In genomic region chr13:39836038-39836437, GRCh38 we compare ENCODE assay signal across 25 cellular contexts.
DNase-seq lines count a peak whose midpoint lies in the region; ATAC-seq and TF ChIP-seq lines count a peak whose summit lies in the region.
"Had no signal": no experiment of that assay in that cellular context is flagged by ENCODE, and none has a peak within 500 bp of the region (broad histone marks: within the 10 kb centered on the region; RNA-seq: fewer than 3 reads in every experiment).

No MANE protein-coding gene starts in this region.

- no TSS peak for BruUV-seq in Caco-2 (replicated peaks; lab: Mats Ljungman, UMichigan)

- H3K27me3 ChIP-seq in H7 (ENCODE audit: control insufficient read depth, insufficient read depth, low read length) (no peaks in the 10 kb centered on the region), Caco-2 (replicated peaks; ENCODE audit: control insufficient read depth, insufficient read depth, low read length) (no peaks in the 10 kb centered on the region)
- H3K27me3 ChIP-seq: esophagus muscularis mucosa, neural progenitor cell, right lobe of liver, thyroid gland had no signal

- H3K36me3 Mint-ChIP-seq in natural killer cell treated with Interleukin-12 subunit alpha and Interleukin-12 subunit beta and Interleukin-15 and Interleukin-18, amount 100 ng/mL, for 72 hours = no peaks in the 10 kb centered on the region
- H3K36me3 Mint-ChIP-seq in Caco-2 (ENCODE audit: insufficient read depth, unreplicated experiment) = no peaks in the 10 kb centered on the region
- H3K36me3 Mint-ChIP-seq: neural progenitor cell had no signal

- H3K4me1 ChIP-seq in Caco-2 = no peaks in the 10 kb centered on the region
- H3K4me1 ChIP-seq: esophagus muscularis mucosa, lower lobe of right lung, right lobe of liver, thyroid gland had no signal

- H3K27me3 Mint-ChIP-seq in natural killer cell treated with Interleukin-12 subunit alpha and Interleukin-12 subunit beta and Interleukin-15 and Interleukin-18, amount 100 ng/mL, for 72 hours = peaks cover 13 to 25% of the 10 kb centered on the region in 2 donors
- H3K27me3 Mint-ChIP-seq in Caco-2 (ENCODE audit: insufficient read depth, unreplicated experiment) = peaks cover 9% of the 10 kb centered on the region

- ATAC-seq in natural killer cell treated with Interleukin-12 subunit alpha and Interleukin-12 subunit beta and Interleukin-15 and Interleukin-18, amount 100 ng/mL, for 72 hours = no peak
- ATAC-seq: activated CD4-positive, CD25-positive, alpha-beta regulatory T cell treated with anti-CD3 and anti-CD28 coated beads, Interleukin-2, amount 50 U/mL, for 24 hours; K562; lower lobe of right lung; right lobe of liver had no signal

- H3K4me3 ChIP-seq in H7 (ENCODE audit: insufficient read depth, low read depth, low read length) (no peak overlapping the region), Caco-2 (ENCODE audit: low read depth, low read length) (no peak overlapping the region)
- H3K4me3 ChIP-seq: esophagus muscularis mucosa, K562, lower lobe of right lung, neural progenitor cell, right lobe of liver, thyroid gland had no signal

- DNase-seq in H7 (peak; percentile 47), M059J (ENCODE audit: low read depth) (peak; percentile 36), dermis blood vessel endothelial cell (peak; percentile 14), kidney tubule cell (ENCODE audit: low spot score) (peak; percentile 67), HEK293T (ENCODE audit: extremely low spot score) (no peak), Kasumi-1 (lab: John Stamatoyannopoulos, UW) (no peak), Caco-2 (no peak)
- DNase-seq in natural killer cell treated with Interleukin-12 subunit alpha and Interleukin-12 subunit beta and Interleukin-15 and Interleukin-18, amount 100 ng/mL, for 72 hours (ENCODE audit: low spot score) = no peak
- DNase-seq: effector CD4-positive, alpha-beta T cell; kidney; lower lobe of right lung; NCI-H1417 treated with DMSO at 0.1 percent for 48 hours; NCI-H2081 treated with DMSO at 0.1 percent for 48 hours; NCI-H446 treated with DMSO at 0.1 percent for 48 hours; OCI-M1; right lobe of liver; SIG-M5; stimulated activated CD4-positive, alpha-beta T cell treated with anti-CD3 and anti-CD28 coated beads, Interleukin-4, amount 100 ng/mL, for 4 hours; stimulated activated naive CD4-positive, alpha-beta T cell; T-helper 1 cell; thyroid gland had no signal

- POLR2A ChIA-PET in HEK293T (lab: Yijun Ruan, JAX) (no interaction called here), Caco-2 (lab: Charles Lee) (no interaction called here)

- H3K27ac Mint-ChIP-seq in natural killer cell treated with Interleukin-12 subunit alpha and Interleukin-12 subunit beta and Interleukin-15 and Interleukin-18, amount 100 ng/mL, for 72 hours = no peak overlapping the region
- no peak overlapping the region for H3K27ac Mint-ChIP-seq in Caco-2 (ENCODE audit: unreplicated experiment)
- H3K27ac Mint-ChIP-seq: neural progenitor cell had no signal

- TF ChIP-seq CTCF in Caco-2 (IDR thresholded peaks at IDR 0.05; ENCODE audit: insufficient read depth in 1 of 2, low read depth in 1 of 2, low read length in 1 of 2, severe bottlenecking in 1 of 2, unreplicated experiment in 1 of 2) = no peak

- H3K4me1 Mint-ChIP-seq in natural killer cell treated with Interleukin-12 subunit alpha and Interleukin-12 subunit beta and Interleukin-15 and Interleukin-18, amount 100 ng/mL, for 72 hours (ENCODE audit: low read depth in 2 of 2) = no peaks in the 10 kb centered on the region
- no peaks in the 10 kb centered on the region for H3K4me1 Mint-ChIP-seq in Caco-2 (ENCODE audit: low read depth, unreplicated experiment)

- CTCF ChIA-PET in HEK293T (lab: Yijun Ruan, JAX) (no interaction called here), Caco-2 (lab: Charles Lee) (no interaction called here)

- H3K9me3 ChIP-seq in Caco-2 = no peaks in the 10 kb centered on the region
- H3K9me3 ChIP-seq: esophagus muscularis mucosa, lower lobe of right lung, right lobe of liver, thyroid gland had no signal

- intact Hi-C loops in Caco-2 (cut with micrococcal nuclease; ENCODE audit: unreplicated experiment) = no loop called here

- H3K4me3 Mint-ChIP-seq in natural killer cell treated with Interleukin-12 subunit alpha and Interleukin-12 subunit beta and Interleukin-15 and Interleukin-18, amount 100 ng/mL, for 72 hours = no peak overlapping the region
- no peak overlapping the region for H3K4me3 Mint-ChIP-seq in Caco-2 (ENCODE audit: unreplicated experiment)
- H3K4me3 Mint-ChIP-seq: neural progenitor cell had no signal

- H3K36me3 ChIP-seq in H7 (replicated peaks; ENCODE audit: control insufficient read depth, insufficient read depth, low read length) (no peaks in the 10 kb centered on the region), Caco-2 (ENCODE audit: control insufficient read depth, insufficient read depth, low read length) (no peaks in the 10 kb centered on the region)
- H3K36me3 ChIP-seq: esophagus muscularis mucosa, lower lobe of right lung, neural progenitor cell, right lobe of liver, thyroid gland had no signal

- peaks cover 9% of the 10 kb centered on the region for H3K9me3 Mint-ChIP-seq in natural killer cell treated with Interleukin-12 subunit alpha and Interleukin-12 subunit beta and Interleukin-15 and Interleukin-18, amount 100 ng/mL, for 72 hours
- H3K9me3 Mint-ChIP-seq in Caco-2 (ENCODE audit: unreplicated experiment) = no peaks in the 10 kb centered on the region
- H3K9me3 Mint-ChIP-seq: neural progenitor cell had no signal

TF ChIP-seq in HEK293T, 16 proteins besides CTCF, POLR2A, EP300 and RAD21:
- TF ChIP-seq ZNF384 (IDR thresholded peaks at IDR 0.05) = no peak
- TF ChIP-seq NFRKB (IDR thresholded peaks at IDR 0.05) = no peak
- TF ChIP-seq TARDBP (IDR thresholded peaks at IDR 0.05) = no peak

Comparison
In these comparisons a context has a peak if more than half of its experiments do, and no peak if none do; other contexts are left out.
1. DNase-seq: peak in H7 (single experiment), M059J (single experiment), dermis blood vessel endothelial cell (single experiment) and kidney tubule cell (single experiment); none in HEK293T (single experiment), Kasumi-1 (0 of 2), natural killer cell treated with Interleukin-12 subunit alpha and Interleukin-12 subunit beta and Interleukin-15 and Interleukin-18, amount 100 ng/mL, for 72 hours (single experiment) and Caco-2 (0 of 2).